8 cellular contexts compared by ENCODE assay signal in the genomic region with DNA sequence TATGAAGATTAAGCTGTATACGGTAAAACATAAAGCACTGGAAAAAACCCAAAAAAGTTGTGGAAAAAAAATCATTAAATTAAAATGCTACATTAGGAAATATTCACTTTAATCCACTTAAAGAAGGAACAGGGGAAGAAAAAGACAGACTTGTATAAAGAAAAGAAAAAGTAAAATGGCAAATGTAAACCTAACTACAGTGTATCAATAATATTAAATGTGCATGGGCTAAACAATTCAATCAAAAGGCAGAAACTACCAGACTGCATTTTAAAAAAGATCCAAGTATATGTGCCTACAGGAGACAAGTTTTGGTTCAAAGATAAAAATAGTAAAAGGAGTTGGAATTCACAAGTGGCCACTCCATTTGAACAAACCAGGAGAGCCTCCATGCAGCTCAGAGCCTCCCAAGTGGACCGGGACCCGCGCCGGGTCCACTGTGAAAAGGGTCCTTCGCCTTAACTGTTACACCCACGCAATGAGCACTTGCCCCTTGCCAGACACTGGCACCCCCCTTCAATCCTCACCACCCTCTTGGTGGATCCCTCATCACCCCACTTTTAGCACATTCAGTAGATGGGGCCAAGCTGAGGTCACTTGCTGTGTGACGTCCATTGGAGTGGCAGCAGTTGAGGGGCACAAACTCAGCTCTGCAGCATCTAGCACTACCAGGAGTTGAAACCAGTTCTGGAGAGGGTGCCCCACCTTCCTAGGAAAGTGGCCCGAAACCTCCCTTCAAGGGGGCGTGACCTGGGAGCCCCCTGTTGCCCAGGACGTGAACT. TPM values are rescaled to one million over a fixed set of nuclear protein-coding genes. Genes with fewer than 3 reads are reported as not detected.
DNase-seq lines count a peak whose midpoint lies in the region; ATAC-seq, FAIRE-seq and TF ChIP-seq lines count a peak whose summit lies in the region.

No MANE protein-coding gene starts in this region.

- no peak for TF ChIP-seq EP300 in A549 (IDR thresholded peaks at IDR 0.05)

- H3K27me3 ChIP-seq in hepatocyte: no peaks in the 10 kb centered on the region

- DNase-seq in A549 (ENCODE audit: low read depth in 1 of 2, low spot score in 1 of 2) (peak; percentile 24 to 43), WTC11 (ENCODE audit: low spot score) (no peak), hepatocyte (ENCODE audit: low spot score) (peak; percentile 54), NCI-H128 (lab: John Stamatoyannopoulos, UW; ENCODE audit: unreplicated experiment) (no peak), NCI-H2029 treated with DMSO at 0.1 percent for 48 hours (lab: John Stamatoyannopoulos, UW) (no peak)
- peak; percentile 50 for DNase-seq in stimulated activated CD8-positive, alpha-beta memory T cell treated with anti-CD3 and anti-CD28 coated beads, Interleukin-4, amount 100 ng/mL, for 48 hours

- H2AFZ ChIP-seq in hepatocyte: peak overlapping the region; percentile 76

- H3K4me1 Mint-ChIP-seq in WTC11: peaks cover 19% of the 10 kb centered on the region

- peaks cover 16% of the 10 kb centered on the region for H3K9me3 Mint-ChIP-seq in WTC11

- H3K9me2 ChIP-seq in hepatocyte (replicated peaks; ENCODE audit: insufficient read depth): no peaks in the 10 kb centered on the region

- CTCF ChIA-PET in A549 (lab: Yijun Ruan, JAX) (interaction anchor here (0.8 to 1.6 kb wide), 2 partner anchors 40 to 42 kb away, joined by 3 to 4 read pairs; a partner anchor contains a TSS), WTC11 (lab: Charles Lee) (interaction anchor here (0.8 to 1.6 kb wide), 11 partner anchors 8 to 1948 kb away, joined by 3 to 19 read pairs (median 8); a partner anchor contains a TSS)

- TF ChIP-seq CTCF in A549 (IDR thresholded peaks at IDR 0.05): no peak
- peak; percentile 32; the same call in 1 of the 2 replicates for TF ChIP-seq CTCF in GM12875 (IDR thresholded peaks at IDR 0.05; ENCODE audit: borderline replicate concordance, insufficient read depth, low read depth, low read length)
- TF ChIP-seq CTCF in WTC11 (IDR thresholded peaks at IDR 0.05): no peak
- TF ChIP-seq CTCF in hepatocyte (IDR thresholded peaks at IDR 0.05; ENCODE audit: poor library complexity): no peak

- H3K27me3 Mint-ChIP-seq in WTC11 (ENCODE audit: low read depth): no peaks in the 10 kb centered on the region

- H3K36me3 Mint-ChIP-seq in WTC11: peaks cover 16% of the 10 kb centered on the region

- peak overlapping the region; percentile 92 for H3K4me3 Mint-ChIP-seq in WTC11

- H4K20me1 ChIP-seq in hepatocyte (ENCODE audit: insufficient read depth, poor library complexity, severe bottlenecking): no peaks in the 10 kb centered on the region

- H3K79me2 ChIP-seq in hepatocyte: peaks cover 62% of the 10 kb centered on the region

- no peaks in the 10 kb centered on the region for H3K36me3 ChIP-seq in hepatocyte (replicated peaks; ENCODE audit: insufficient read depth, low read depth)

- POLR2A ChIA-PET in A549 (lab: Yijun Ruan, JAX) (no interaction called here), WTC11 (lab: Charles Lee) (interaction anchor here (0.6 to 2.0 kb wide), 4 partner anchors 42 to 1283 kb away, joined by 3 to 10 read pairs (median 5); a partner anchor contains a TSS)

- TF ChIP-seq RAD21 in A549 (conservative IDR thresholded peaks at IDR 0.05 in 1 of 2, IDR thresholded peaks at IDR 0.05 in 1 of 2): no peak

- H3K27ac ChIP-seq in A549 (peak overlapping the region; percentile 94 to 99), hepatocyte (peak overlapping the region; percentile 92)

- H3K4me3 ChIP-seq in A549: peak overlapping the region; percentile 81
- peak overlapping the region; percentile 94 for H3K4me3 ChIP-seq in GM12875 (ENCODE audit: low read depth, low read length)
- peak overlapping the region; percentile 59 for H3K4me3 ChIP-seq in hepatocyte

- no peak for TF ChIP-seq POLR2A in A549 (IDR thresholded peaks at IDR 0.05; ENCODE audit: low read length)

- H3K27ac Mint-ChIP-seq in WTC11: peak overlapping the region; percentile 98

- WGBS in A549 (ENCODE audit: missing lambda C conversion rate): 17% methylated on average over 8 of the region's 11 CpGs
- 25% methylated on average over 11 of the region's 11 CpGs for WGBS in hepatocyte (ENCODE audit: low lambda C conversion rate, missing lambda C conversion rate)

- H3K9me3 ChIP-seq in A549 (no peaks in the 10 kb centered on the region), hepatocyte (ENCODE audit: low read depth) (no peaks in the 10 kb centered on the region)

- no peak for FAIRE-seq in A549 (lab: Jason Lieb, UNC)

- H3K4me2 ChIP-seq in A549: peak overlapping the region; percentile 96
- H3K4me2 ChIP-seq in hepatocyte: peak overlapping the region; percentile 84

- 0 out of 6 replicates have a peak, but pooled peaks of 1 of the 2 experiments have one; percentile 5 for ATAC-seq in A549
- peak; percentile 1; the same call in 1 of the 2 replicates for ATAC-seq in WTC11
- no peak for ATAC-seq in GM21529 (IDR thresholded peaks at IDR 0.05; ENCODE audit: unreplicated experiment)

- H3K4me1 ChIP-seq in A549 (0 out of 3 replicates have a peak, but pooled peaks cover 3% of the 10 kb centered on the region), hepatocyte (ENCODE audit: insufficient read depth) (no peaks in the 10 kb centered on the region)

TF ChIP-seq in A549, 52 proteins besides CTCF, POLR2A, EP300 and RAD21 (continues in another document):
- TF ChIP-seq, protein P1, sequence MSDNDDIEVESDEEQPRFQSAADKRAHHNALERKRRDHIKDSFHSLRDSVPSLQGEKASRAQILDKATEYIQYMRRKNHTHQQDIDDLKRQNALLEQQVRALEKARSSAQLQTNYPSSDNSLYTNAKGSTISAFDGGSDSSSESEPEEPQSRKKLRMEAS (IDR thresholded peaks at IDR 0.05): no peak
- TF ChIP-seq CHD2 (IDR thresholded peaks at IDR 0.05; ENCODE audit: low read length, partially characterized antibody) (no peak), RCOR1 (IDR thresholded peaks at IDR 0.05; ENCODE audit: low read depth, low read length) (no peak), MYC (IDR thresholded peaks at IDR 0.05; ENCODE audit: borderline replicate concordance, low read length) (no peak)
- TF ChIP-seq, protein P2, sequence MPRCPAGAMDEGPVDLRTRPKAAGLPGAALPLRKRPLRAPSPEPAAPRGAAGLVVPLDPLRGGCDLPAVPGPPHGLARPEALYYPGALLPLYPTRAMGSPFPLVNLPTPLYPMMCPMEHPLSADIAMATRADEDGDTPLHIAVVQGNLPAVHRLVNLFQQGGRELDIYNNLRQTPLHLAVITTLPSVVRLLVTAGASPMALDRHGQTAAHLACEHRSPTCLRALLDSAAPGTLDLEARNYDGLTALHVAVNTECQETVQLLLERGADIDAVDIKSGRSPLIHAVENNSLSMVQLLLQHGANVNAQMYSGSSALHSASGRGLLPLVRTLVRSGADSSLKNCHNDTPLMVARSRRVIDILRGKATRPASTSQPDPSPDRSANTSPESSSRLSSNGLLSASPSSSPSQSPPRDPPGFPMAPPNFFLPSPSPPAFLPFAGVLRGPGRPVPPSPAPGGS (IDR thresholded peaks at IDR 0.05): no peak

TF ChIP-seq in WTC11, 78 proteins besides CTCF, POLR2A, EP300 and RAD21:
- TF ChIP-seq, protein P1 (CRISPR knock-in tag; IDR thresholded peaks at IDR 0.05): 0 out of 2 replicates have a peak, but pooled peaks have one; percentile 8
- TF ChIP-seq, protein P3, sequence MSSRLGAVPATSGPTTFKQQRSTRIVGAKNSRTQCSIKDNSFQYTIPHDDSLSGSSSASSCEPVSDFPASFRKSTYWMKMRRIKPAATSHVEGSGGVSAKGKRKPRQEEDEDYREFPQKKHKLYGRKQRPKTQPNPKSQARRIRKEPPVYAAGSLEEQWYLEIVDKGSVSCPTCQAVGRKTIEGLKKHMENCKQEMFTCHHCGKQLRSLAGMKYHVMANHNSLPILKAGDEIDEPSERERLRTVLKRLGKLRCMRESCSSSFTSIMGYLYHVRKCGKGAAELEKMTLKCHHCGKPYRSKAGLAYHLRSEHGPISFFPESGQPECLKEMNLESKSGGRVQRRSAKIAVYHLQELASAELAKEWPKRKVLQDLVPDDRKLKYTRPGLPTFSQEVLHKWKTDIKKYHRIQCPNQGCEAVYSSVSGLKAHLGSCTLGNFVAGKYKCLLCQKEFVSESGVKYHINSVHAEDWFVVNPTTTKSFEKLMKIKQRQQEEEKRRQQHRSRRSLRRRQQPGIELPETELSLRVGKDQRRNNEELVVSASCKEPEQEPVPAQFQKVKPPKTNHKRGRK (CRISPR knock-in tag; IDR thresholded peaks at IDR 0.05; ENCODE audit: borderline replicate concordance): no peak

RNA-seq across cellular contexts. Expression of a gene that starts 0.9 kb away (rescaled TPM):
- polyA plus RNA-seq in A549 (2011; rRNA removed) (26.3 and 29.7 TPM in 2 replicates), A549 (2017; fragmentation: RNase III; extraction: RNeasy Plus Mini Kit Qiagen cat#74134 plus additional on column Dnase treatment) (23.6 to 23.9 TPM (median 23.7 TPM) in 3 replicates), hepatocyte (23.6 and 28.9 TPM in 2 replicates)
- 28.3 and 29.6 TPM in 2 replicates for polyA plus RNA-seq in A549 (2012; cell fraction: cytosol; rRNA removed)
- 30.5 and 38.0 TPM in 2 replicates for polyA plus RNA-seq in A549 (2012; cell fraction: nucleus; rRNA removed)
- polyA minus RNA-seq in A549 (2011; rRNA and poly(A)+ RNA removed): 25.5 and 26.0 TPM in 2 replicates
- total RNA-seq in WTC11 (2021) (24.2 to 25.2 TPM (median 25.1 TPM) in 3 replicates), hepatocyte (20.7 and 26.7 TPM in 2 replicates)

RNA-seq across cellular contexts. Expression of a gene that starts 41.9 kb away (rescaled TPM):
- polyA plus RNA-seq in A549 (2011; rRNA removed) (2.5 and 3.2 TPM in 2 replicates), A549 (2017; fragmentation: RNase III; extraction: RNeasy Plus Mini Kit Qiagen cat#74134 plus additional on column Dnase treatment) (3.2 to 4.4 TPM (median 3.7 TPM) in 3 replicates), hepatocyte (3.5 and 5.5 TPM in 2 replicates)
- 4.9 and 5.4 TPM in 2 replicates for polyA plus RNA-seq in A549 (2012; cell fraction: cytosol; rRNA removed)
- polyA plus RNA-seq in A549 (2012; cell fraction: nucleus; rRNA removed): 7.7 and 8.6 TPM in 2 replicates
- polyA minus RNA-seq in A549 (2011; rRNA and poly(A)+ RNA removed): 1.9 and 2.5 TPM in 2 replicates
- total RNA-seq in WTC11 (2021) (8.5 to 9.2 TPM (median 8.7 TPM) in 3 replicates), hepatocyte (5.3 and 6.2 TPM in 2 replicates)

RNA-seq across cellular contexts. Expression of a gene that starts 42.2 kb away (rescaled TPM):
- polyA plus RNA-seq in A549 (2011; rRNA removed): 28.8 and 28.9 TPM in 2 replicates
- 10.5 and 12.3 TPM in 2 replicates for polyA plus RNA-seq in A549 (2012; cell fraction: cytosol; rRNA removed)
- 15.7 and 16.1 TPM in 2 replicates for polyA plus RNA-seq in A549 (2012; cell fraction: nucleus; rRNA removed)
- 13.7 to 15.4 TPM (median 14.5 TPM) in 3 replicates for polyA plus RNA-seq in A549 (2017; fragmentation: RNase III; extraction: RNeasy Plus Mini Kit Qiagen cat#74134 plus additional on column Dnase treatment)
- polyA minus RNA-seq in A549 (2011; rRNA and poly(A)+ RNA removed): 33.3 and 37.8 TPM in 2 replicates
- total RNA-seq in WTC11 (2021): 38.0 to 38.8 TPM (median 38.2 TPM) in 3 replicates
- total RNA-seq in hepatocyte: 7.7 and 12.7 TPM in 2 replicates
- polyA plus RNA-seq in hepatocyte: 22.6 and 25.2 TPM in 2 replicates

Comparison
In these comparisons a context has a peak if more than half of its experiments do, and no peak if none do; other contexts are left out.
1. DNase-seq: peak in A549 (2 of 2), hepatocyte (single experiment) and stimulated activated CD8-positive, alpha-beta memory T cell treated with anti-CD3 and anti-CD28 coated beads, Interleukin-4, amount 100 ng/mL, for 48 hours (single experiment); none in WTC11 (single experiment), NCI-H128 (single experiment) and NCI-H2029 treated with DMSO at 0.1 percent for 48 hours (single experiment).
2. Peak in every context shown above with its lines, with median percentiles within 50 percentile points of each other: H3K4me3 ChIP-seq.